ENCODE assay signal across 23 cellular contexts in the genomic region with DNA sequence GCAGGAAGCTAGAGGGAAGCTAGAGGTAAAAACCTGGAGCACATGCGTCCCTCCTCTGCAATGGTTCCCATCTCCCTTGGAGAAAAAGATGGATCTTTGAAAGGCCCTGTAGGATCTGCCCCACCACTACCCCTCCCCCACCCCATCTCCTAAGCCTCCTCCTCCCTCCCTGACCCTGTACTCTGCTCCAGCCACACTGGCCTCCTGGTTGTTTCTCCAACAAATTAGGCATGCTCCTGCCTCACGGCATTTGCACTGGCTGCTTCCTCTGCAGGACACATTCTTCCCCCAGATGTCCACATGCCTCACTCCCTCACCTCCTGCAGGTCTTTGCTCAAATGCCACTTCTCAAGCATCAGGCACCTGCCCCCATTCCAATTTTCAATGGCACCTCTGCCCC. TPM values are rescaled to one million over a fixed set of nuclear protein-coding genes. Genes with fewer than 3 reads are reported as not detected.
DNase-seq lines count a peak whose midpoint lies in the region; ATAC-seq and TF ChIP-seq lines count a peak whose summit lies in the region.
"Had no signal": no experiment of that assay in that cellular context is flagged by ENCODE, and none has a peak within 500 bp of the region (broad histone marks: within the 10 kb centered on the region; RNA-seq: fewer than 3 reads in every experiment).

No MANE protein-coding gene starts in this region.

- H3K27ac Mint-ChIP-seq in glutamatergic neuron (ENCODE audit: unreplicated experiment), result peak overlapping the region; percentile 92
- H3K27ac Mint-ChIP-seq: CD4-positive, alpha-beta memory T cell had no signal

- no peak overlapping the region for H2AFZ ChIP-seq in trophoblast cell (ENCODE audit: insufficient read depth, low read length, poor library complexity)

- no peak for ATAC-seq in GM19035 (IDR thresholded peaks at IDR 0.05; ENCODE audit: unreplicated experiment)
- ATAC-seq: PC-3 had no signal

- H3K27me3 Mint-ChIP-seq in glutamatergic neuron (ENCODE audit: unreplicated experiment), result peaks cover 14% of the 10 kb centered on the region

- no peak for TF ChIP-seq CTCF in glutamatergic neuron (IDR thresholded peaks at IDR 0.05; ENCODE audit: partially characterized antibody, unreplicated experiment)
- TF ChIP-seq CTCF in esophagus squamous epithelium (IDR thresholded peaks at IDR 0.05), result no peak

- intact Hi-C loops in esophagus squamous epithelium (cut with DNase I), result no loop called here

- no peak overlapping the region for H3K27ac ChIP-seq in trophoblast cell (ENCODE audit: low read depth, low read length)
- no peak overlapping the region for H3K27ac ChIP-seq in esophagus squamous epithelium

- H3K4ac ChIP-seq in trophoblast cell (ENCODE audit: low read depth, low read length), result no peak overlapping the region

- H3K36me3 ChIP-seq in H7 (replicated peaks; ENCODE audit: control insufficient read depth, insufficient read depth, low read length) (no peaks in the 10 kb centered on the region), trophoblast cell (ENCODE audit: control insufficient read depth in 1 of 2, insufficient read depth in 2 of 2, low read length in 2 of 2) (no peaks in the 10 kb centered on the region), esophagus squamous epithelium (no peaks in the 10 kb centered on the region)
- H3K36me3 ChIP-seq: BLaER1 treated with 17β-estradiol and CSF1 and Interleukin-3, amounts not matched to agents 10 nM and 100 nM had no signal

- peaks cover 26% of the 10 kb centered on the region for H3K4me1 Mint-ChIP-seq in glutamatergic neuron (ENCODE audit: low read depth, unreplicated experiment)

- H3K36me3 Mint-ChIP-seq in glutamatergic neuron (ENCODE audit: unreplicated experiment), result no peaks in the 10 kb centered on the region
- H3K36me3 Mint-ChIP-seq: CD4-positive, alpha-beta memory T cell had no signal

- peaks cover 14% of the 10 kb centered on the region for H3K9me3 Mint-ChIP-seq in glutamatergic neuron (ENCODE audit: unreplicated experiment)
- H3K9me3 Mint-ChIP-seq: CD4-positive, alpha-beta memory T cell; H9 had no signal

- peaks cover 2% of the 10 kb centered on the region for H3K79me2 ChIP-seq in trophoblast cell (ENCODE audit: control insufficient read depth, insufficient read depth, low read length, poor library complexity)

- WGBS in trophoblast cell (ENCODE audit: extremely low coverage, insufficient coverage, insufficient read length), result no CpG with 5 or more reads among the region's 2 CpGs
- WGBS in esophagus squamous epithelium, 2 donors, result 91 to 93% methylated on average over 2 of the region's 2 CpGs

- peaks cover 45% of the 10 kb centered on the region for H3K79me1 ChIP-seq in trophoblast cell (ENCODE audit: low read length)

- H3K4me1 ChIP-seq in trophoblast cell (ENCODE audit: control insufficient read depth in 1 of 2, insufficient read depth in 2 of 2, low read length in 2 of 2) (peaks cover 27 to 29% of the 10 kb centered on the region in 2 experiments), esophagus squamous epithelium (peaks cover 3 to 10% (median 9%) of the 10 kb centered on the region in 3 donors)

- H2BK12ac ChIP-seq in trophoblast cell (ENCODE audit: low read length), result peak overlapping the region; percentile 46

- DNase-seq in H7, result peak; percentile 71
- peak; percentile 15 for DNase-seq in NCI-H82 treated with DMSO at 0.1 percent for 48 hours (lab: John Stamatoyannopoulos, UW; ENCODE audit: unreplicated experiment)
- no peak for DNase-seq in glutamatergic neuron
- DNase-seq in trophoblast cell, result peak; percentile 86 to 90
- DNase-seq in esophagus squamous epithelium (lab: John Stamatoyannopoulos, UW), result no peak
- DNase-seq in H4 (ENCODE audit: low spot score), result no peak
- DNase-seq: ACHN; Caco-2; CD4-positive, alpha-beta memory T cell; GDM1; H9; KBM-7; MM.1S; NCI-H1092; NCI-H1436; NCI-H1930; NCI-H345; PC-3; RPMI8226; SHP77 treated with DMSO at 0.1 percent for 48 hours had no signal

- H3K4me2 ChIP-seq in trophoblast cell (ENCODE audit: low read length), result no peak overlapping the region
- H3K4me2 ChIP-seq: BLaER1 treated with 17β-estradiol and CSF1 and Interleukin-3, amounts not matched to agents 10 nM and 100 nM; SK-N-SH had no signal

- H3K4me3 ChIP-seq in H7 (ENCODE audit: insufficient read depth, low read depth, low read length), result no peak overlapping the region
- no peak overlapping the region for H3K4me3 ChIP-seq in trophoblast cell (ENCODE audit: low read depth, low read length)
- no peak overlapping the region for H3K4me3 ChIP-seq in esophagus squamous epithelium
- H3K4me3 ChIP-seq: BLaER1 treated with 17β-estradiol and CSF1 and Interleukin-3, amounts not matched to agents 10 nM and 100 nM had no signal

- no peak for TF ChIP-seq POLR2A in esophagus squamous epithelium (IDR thresholded peaks at IDR 0.05)

- H4K8ac ChIP-seq in trophoblast cell (ENCODE audit: low read depth, low read length), result no peak overlapping the region

- H3K14ac ChIP-seq in trophoblast cell (ENCODE audit: low read length), result no peak overlapping the region

- H3K4me3 Mint-ChIP-seq in glutamatergic neuron (ENCODE audit: unreplicated experiment), result no peak overlapping the region
- H3K4me3 Mint-ChIP-seq: CD4-positive, alpha-beta memory T cell; H9 had no signal

- H3K9me3 ChIP-seq in trophoblast cell (ENCODE audit: insufficient read depth, low read depth, low read length) (no peaks in the 10 kb centered on the region), esophagus squamous epithelium (no peaks in the 10 kb centered on the region)
- H3K9me3 ChIP-seq: BLaER1 treated with 17β-estradiol and CSF1 and Interleukin-3, amounts not matched to agents 10 nM and 100 nM; Caco-2; SK-N-SH had no signal

- H3K27me3 ChIP-seq in H7 (ENCODE audit: control insufficient read depth, insufficient read depth, low read length), result no peaks in the 10 kb centered on the region
- H3K27me3 ChIP-seq in trophoblast cell (ENCODE audit: insufficient read depth, low read length), result no peaks in the 10 kb centered on the region
- H3K27me3 ChIP-seq in esophagus squamous epithelium, result no peaks in the 10 kb centered on the region
- H3K27me3 ChIP-seq: BLaER1 treated with 17β-estradiol and CSF1 and Interleukin-3, amounts not matched to agents 10 nM and 100 nM had no signal

- no peak overlapping the region for H3K18ac ChIP-seq in trophoblast cell (ENCODE audit: low read length)

- no peak overlapping the region for H2BK120ac ChIP-seq in trophoblast cell (ENCODE audit: insufficient read depth, low read length, poor library complexity)

- H2BK5ac ChIP-seq in trophoblast cell (ENCODE audit: low read depth, low read length, poor library complexity), result peak overlapping the region; percentile 18

- no peak overlapping the region for H3K23ac ChIP-seq in trophoblast cell (ENCODE audit: low read length)

- peak overlapping the region; percentile 70 for H2AK5ac ChIP-seq in trophoblast cell (ENCODE audit: low read length)

- H3K9ac ChIP-seq in trophoblast cell (ENCODE audit: low read length), result no peak overlapping the region
- H3K9ac ChIP-seq: BLaER1 treated with 17β-estradiol and CSF1 and Interleukin-3, amounts not matched to agents 10 nM and 100 nM; SK-N-SH had no signal

- H4K12ac ChIP-seq in trophoblast cell (ENCODE audit: low read depth, low read length), result no peak overlapping the region

- peak overlapping the region; percentile 79 for H4K91ac ChIP-seq in trophoblast cell (ENCODE audit: low read depth, low read length)

RNA-seq across cellular contexts. Expression of a gene that starts 45.5 kb away (rescaled TPM):
- total RNA-seq in H7 (2014; rRNA removed; shearing (Covaris generic)), result 65.1 and 72.9 TPM in 2 replicates
- total RNA-seq in glutamatergic neuron (ENCODE audit: unreplicated experiment) (149 TPM), esophagus squamous epithelium (10 to 100 TPM; 44.4 to 80.7 (median 63.4) TPM)
- 238 and 250 TPM in 2 replicates for polyA plus RNA-seq in trophoblast cell (2013)
- total RNA-seq in H4 (2014; rRNA removed; shearing (Covaris generic)), result 28.9 and 81.7 TPM in 2 replicates

Comparison
In these comparisons a context has a peak if more than half of its experiments do, and no peak if none do; other contexts are left out.
1. DNase-seq: peak in H7 (single experiment), NCI-H82 treated with DMSO at 0.1 percent for 48 hours (single experiment) and trophoblast cell (2 of 2); none in glutamatergic neuron (single experiment), esophagus squamous epithelium (single experiment) and H4 (single experiment).